ENCODE assay signal across 19 cellular contexts in genomic region chr5:120155873-120156272, GRCh38.
DNase-seq lines count a peak whose midpoint lies in the region; ATAC-seq, FAIRE-seq and TF ChIP-seq lines count a peak whose summit lies in the region.
"Had no signal": no experiment of that assay in that cellular context is flagged by ENCODE, and none has a peak within 500 bp of the region (broad histone marks: within the 10 kb centered on the region; RNA-seq: fewer than 3 reads in every experiment).

No MANE protein-coding gene starts in this region.

- TF ChIP-seq RAD21 in HepG2 (CRISPR knock-in tag; IDR thresholded peaks at IDR 0.05) = no peak

- no peaks in the 10 kb centered on the region for H3K79me2 ChIP-seq in HepG2 (ENCODE audit: insufficient read depth, low read length)

- TF ChIP-seq EP300 in HepG2 (IDR thresholded peaks at IDR 0.05; ENCODE audit: low read depth in 2 of 2, low read length in 2 of 2) (no peak), HepG2 (CRISPR knock-in tag; IDR thresholded peaks at IDR 0.05; ENCODE audit: borderline replicate concordance) (no peak)

- no peak overlapping the region for H3K4me2 ChIP-seq in HepG2 (ENCODE audit: low read depth, low read length)

- no peak overlapping the region for H3K27ac ChIP-seq in HepG2 (ENCODE audit: extremely low read length, insufficient read depth, low read length)
- H3K27ac ChIP-seq: HL-60, Peyer's patch had no signal

- H3K4me3 ChIP-seq in NB4 (ENCODE audit: low read depth, low read length) (no peak overlapping the region), cardiac fibroblast (replicated peaks in 1 of 2; ENCODE audit: low read depth in 2 of 2, low read length in 2 of 2) (no peak overlapping the region), HepG2 (replicated peaks in 1 of 3; ENCODE audit: insufficient read depth in 1 of 3, low read depth in 2 of 3, low read length in 3 of 3) (no peak overlapping the region)
- H3K4me3 ChIP-seq: Peyer's patch had no signal

- 4% methylated on average over 1 of the region's 1 CpG for WGBS in HepG2 (ENCODE audit: low lambda C conversion rate)

- H3K36me3 ChIP-seq in HepG2 (replicated peaks in 1 of 2; ENCODE audit: control insufficient read depth in 1 of 2, insufficient read depth in 2 of 2, low read length in 2 of 2) = no peaks in the 10 kb centered on the region
- H3K36me3 ChIP-seq: Peyer's patch had no signal

- no TSS peak for BruUV-seq in HepG2 (replicated peaks; lab: Mats Ljungman, UMichigan)

- intact Hi-C loops in HepG2 (cut with micrococcal nuclease; ENCODE audit: unreplicated experiment) = no loop called here

- POLR2A ChIA-PET in HepG2 (lab: Yijun Ruan, JAX) = no interaction called here

- H3K27me3 ChIP-seq in HepG2 (ENCODE audit: control insufficient read depth in 1 of 2, insufficient read depth in 2 of 2, low read length in 2 of 2) = no peaks in the 10 kb centered on the region
- H3K27me3 ChIP-seq: Peyer's patch had no signal

- TF ChIP-seq CTCF in NB4 (IDR thresholded peaks at IDR 0.05; ENCODE audit: low read depth, low read length) (no peak), cardiac fibroblast (IDR thresholded peaks at IDR 0.05; ENCODE audit: low read depth, low read length) (no peak), HepG2 (CRISPR knock-in tag; IDR thresholded peaks at IDR 0.05) (no peak)

- no peak overlapping the region for H3K9ac ChIP-seq in HepG2 (ENCODE audit: insufficient read depth, low read depth, low read length)

- no peak for FAIRE-seq in HepG2 (lab: Jason Lieb, UNC)
- FAIRE-seq in GM12892 (lab: Jason Lieb, UNC) = no peak

- CTCF ChIA-PET in HepG2 (lab: Yijun Ruan, JAX; ENCODE audit: low intra/inter-chr PET ratio, low total read pairs) = no interaction called here

- H2AFZ ChIP-seq in HepG2 (ENCODE audit: low read length) = no peak overlapping the region

- H4K20me1 ChIP-seq in HepG2 (ENCODE audit: insufficient read depth, low read length) = no peaks in the 10 kb centered on the region

- H3K4me1 ChIP-seq in HepG2 (ENCODE audit: insufficient read depth, low read length) = no peaks in the 10 kb centered on the region
- H3K4me1 ChIP-seq: Peyer's patch had no signal

- TF ChIP-seq POLR2A in NB4 (IDR thresholded peaks at IDR 0.05; ENCODE audit: extremely low read depth, insufficient read length) (no peak), HepG2 (IDR thresholded peaks at IDR 0.05; ENCODE audit: insufficient read depth in 1 of 2, low read depth in 2 of 2, low read length in 2 of 2) (no peak), GM12892 (IDR thresholded peaks at IDR 0.05; ENCODE audit: low read depth, low read length) (no peak)

- no peak for ATAC-seq in HepG2
- no peak for ATAC-seq in HG02759 (IDR thresholded peaks at IDR 0.05; ENCODE audit: unreplicated experiment)
- ATAC-seq in GM19395 (IDR thresholded peaks at IDR 0.05; ENCODE audit: unreplicated experiment) = no peak
- ATAC-seq: HCT116, T-helper 17 cell had no signal

- in situ Hi-C loops in HepG2 (cut with HindIII; ENCODE audit: extremely low pct_ligation_motif_present, low pct_unique_long_range_greater_than_20kb) = no loop called here

- no peaks in the 10 kb centered on the region; the same call in 1 of the 2 replicates for H3K9me3 ChIP-seq in HepG2 (ENCODE audit: low read length)
- H3K9me3 ChIP-seq: Peyer's patch had no signal

- DNase-seq in HuH-7 (ENCODE audit: low spot score) (peak; percentile 5), NB4 (ENCODE audit: low read depth) (peak; percentile 56), cardiac fibroblast (ENCODE audit: low read depth in 2 of 2) (peak; percentile 29 to 55), HepG2 (ENCODE audit: low spot score) (peak; percentile 20), GF-D8 (lab: John Stamatoyannopoulos, UW) (no peak), GM12892 (ENCODE audit: insufficient read length) (no peak)
- DNase-seq: CD8-positive, alpha-beta memory T cell; KG1; NCI-H1436 treated with DMSO at 0.1 percent for 48 hours; NCI-H2081 treated with DMSO at 0.1 percent for 48 hours; NCI-H345; NCI-H748 treated with DMSO at 0.1 percent for 48 hours; Peyer's patch; Right ventricle myocardium superior; T-helper 17 cell had no signal

TF ChIP-seq in HepG2, 621 proteins besides CTCF, POLR2A, EP300 and RAD21 (continues in another document):
- TF ChIP-seq GABPA (IDR thresholded peaks at IDR 0.05; ENCODE audit: low read depth, low read length) (no peak), GABPA (CRISPR knock-in tag; IDR thresholded peaks at IDR 0.05; ENCODE audit: low read depth) (no peak), CEBPB (IDR thresholded peaks at IDR 0.05; ENCODE audit: borderline replicate concordance, low read depth, low read length) (peak; percentile 72), CEBPG (CRISPR knock-in tag; IDR thresholded peaks at IDR 0.05) (peak; percentile 59), ZMYM2 (CRISPR knock-in tag; IDR thresholded peaks at IDR 0.05) (no peak), CREB1 (IDR thresholded peaks at IDR 0.05) (no peak), CREB1 (CRISPR knock-in tag; IDR thresholded peaks at IDR 0.05) (no peak), ZNF101 (CRISPR knock-in tag; IDR thresholded peaks at IDR 0.05; ENCODE audit: borderline replicate concordance, low read depth) (no peak), HNF1A (IDR thresholded peaks at IDR 0.05; ENCODE audit: low read depth) (no peak), HNF1A (CRISPR knock-in tag; IDR thresholded peaks at IDR 0.05; ENCODE audit: borderline replicate concordance) (no peak), TEAD3 (CRISPR knock-in tag; optimal IDR thresholded peaks at IDR 0.05; ENCODE audit: borderline replicate concordance) (no peak), ZNF724P (CRISPR knock-in tag; IDR thresholded peaks at IDR 0.05; ENCODE audit: borderline replicate concordance) (no peak), TBX2 (CRISPR knock-in tag; IDR thresholded peaks at IDR 0.05; ENCODE audit: borderline replicate concordance) (no peak), ZNF292 (CRISPR knock-in tag; IDR thresholded peaks at IDR 0.05; ENCODE audit: borderline replicate concordance, low read depth) (no peak), ZBTB10 (CRISPR knock-in tag; IDR thresholded peaks at IDR 0.05; ENCODE audit: borderline replicate concordance) (no peak), MXD3 (CRISPR knock-in tag; IDR thresholded peaks at IDR 0.05) (no peak)

Comparison
In these comparisons a context has a peak if more than half of its experiments do, and no peak if none do; other contexts are left out.
1. DNase-seq: peak in HuH-7 (single experiment), NB4 (single experiment), cardiac fibroblast (2 of 2) and HepG2 (single experiment); none in GF-D8 (single experiment) and GM12892 (single experiment).